Comparison of ENCODE assay signal across 26 cellular contexts in the genomic region with DNA sequence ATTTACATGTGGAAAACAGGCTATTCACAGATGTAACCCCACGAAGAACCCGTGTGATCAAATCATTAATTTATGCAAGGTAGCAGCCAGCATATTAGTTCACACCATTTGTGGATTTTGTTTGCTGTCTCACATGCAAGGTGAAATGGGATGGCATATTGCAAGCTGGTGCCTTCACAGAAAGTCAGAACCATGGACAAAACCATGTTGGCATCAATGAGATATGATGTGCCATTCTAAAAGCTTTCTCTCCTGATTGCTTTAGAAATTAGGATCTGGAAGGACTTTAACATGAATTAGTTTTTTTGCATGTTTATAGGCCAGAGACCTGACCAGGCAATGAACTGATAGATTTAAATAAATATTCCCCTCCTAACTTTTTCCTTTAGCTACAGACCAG.
A peak's percentile ranks its signal among the peaks of the same experiment; 100 is the strongest.
DNase-seq lines count a peak whose midpoint lies in the region; ATAC-seq and TF ChIP-seq lines count a peak whose summit lies in the region.
"Had no signal": no experiment of that assay in that cellular context is flagged by ENCODE, and none has a peak within 500 bp of the region (broad histone marks: within the 10 kb centered on the region; RNA-seq: fewer than 3 reads in every experiment).

No MANE protein-coding gene starts in this region.

- no peak overlapping the region for H3K9ac ChIP-seq in endodermal cell (ENCODE audit: extremely low read depth, low read length, poor library complexity, severe bottlenecking)
- H3K9ac ChIP-seq: BLaER1 treated with 17β-estradiol and CSF1 and Interleukin-3, amounts not matched to agents 10 nM and 100 nM; GM23248 had no signal

- peaks cover 14% of the 10 kb centered on the region for H3K4me1 ChIP-seq in endodermal cell (ENCODE audit: control insufficient read depth, insufficient read depth, low read length)
- H3K4me1 ChIP-seq: Caco-2 had no signal

- no peak overlapping the region for H3K4me3 Mint-ChIP-seq in endodermal cell
- H3K4me3 Mint-ChIP-seq: CD4-positive, alpha-beta T cell; H9; HFFc6 had no signal

- no peak overlapping the region for H3K27ac ChIP-seq in endodermal cell (ENCODE audit: low read depth, low read length)
- H3K27ac ChIP-seq in substantia nigra (ENCODE audit: low read depth, low read length, poor library complexity, severe bottlenecking): peak overlapping the region; percentile 74
- H3K27ac ChIP-seq: BLaER1 treated with 17β-estradiol and CSF1 and Interleukin-3, amounts not matched to agents 10 nM and 100 nM; GM23248; SJSA1 had no signal

- H3K36me3 Mint-ChIP-seq in endodermal cell (ENCODE audit: low read depth): peaks cover 47% of the 10 kb centered on the region

- no peaks in the 10 kb centered on the region for H3K9me3 ChIP-seq in endodermal cell (ENCODE audit: control insufficient read depth, low read length)
- H3K9me3 ChIP-seq: Caco-2, SJSA1 had no signal

- H3K9me3 Mint-ChIP-seq in endodermal cell: no peaks in the 10 kb centered on the region
- H3K9me3 Mint-ChIP-seq: CD4-positive, alpha-beta T cell; H9 had no signal

- ATAC-seq in GM18873 (IDR thresholded peaks at IDR 0.05; ENCODE audit: low FRiP score, unreplicated experiment): no peak

- TF ChIP-seq CTCF in endodermal cell (conservative IDR thresholded peaks at IDR 0.05): no peak

- 92 to 96% methylated on average over 2 of the region's 2 CpGs for WGBS in endodermal cell (ENCODE audit: insufficient coverage in 1 of 2, insufficient read length in 1 of 2), 2 experiments

- no peaks in the 10 kb centered on the region for H3K27me3 ChIP-seq in endodermal cell (ENCODE audit: control insufficient read depth, insufficient read depth, low read length, poor library complexity, severe bottlenecking)
- H3K27me3 ChIP-seq: BLaER1 treated with 17β-estradiol and CSF1 and Interleukin-3, amounts not matched to agents 10 nM and 100 nM; SJSA1 had no signal

- peak overlapping the region; percentile 52 for H3K27ac Mint-ChIP-seq in endodermal cell
- H3K27ac Mint-ChIP-seq: CD4-positive, alpha-beta T cell; HFFc6 had no signal

- H3K4me3 ChIP-seq in endodermal cell (ENCODE audit: low read length): no peak overlapping the region
- H3K4me3 ChIP-seq: BLaER1 treated with 17β-estradiol and CSF1 and Interleukin-3, amounts not matched to agents 10 nM and 100 nM; GM23248; SJSA1 had no signal

- peaks cover 23% of the 10 kb centered on the region for H3K36me3 ChIP-seq in endodermal cell (ENCODE audit: control insufficient read depth, insufficient read depth, low read length)
- H3K36me3 ChIP-seq: SJSA1 had no signal

- H3K4me1 Mint-ChIP-seq in endodermal cell: peaks cover 77% of the 10 kb centered on the region

- H3K27me3 Mint-ChIP-seq in endodermal cell (ENCODE audit: insufficient read depth): no peaks in the 10 kb centered on the region
- H3K27me3 Mint-ChIP-seq: CD4-positive, alpha-beta T cell had no signal

- peak; percentile 47 for DNase-seq in NCI-H748 (lab: John Stamatoyannopoulos, UW; ENCODE audit: unreplicated experiment)
- DNase-seq in NCI-H748 treated with DMSO at 0.1 percent for 48 hours (lab: John Stamatoyannopoulos, UW): no peak
- peak; percentile 62 for DNase-seq in NCI-H69 (lab: John Stamatoyannopoulos, UW)
- DNase-seq in endodermal cell: no peak
- no peak for DNase-seq in substantia nigra (lab: John Stamatoyannopoulos, UW)
- no peak for DNase-seq in COLO668 (lab: John Stamatoyannopoulos, UW; ENCODE audit: unreplicated experiment)
- DNase-seq in NCI-H2081 (lab: John Stamatoyannopoulos, UW): no peak
- DNase-seq: AML-193; Caco-2; CD4-positive, alpha-beta T cell; DMS79 treated with DMSO at 0.1 percent for 48 hours; GF-D8; GM23248; H9; HFFc6; KBM-7; MV-4-11; NCI-H1105; NCI-H1436 treated with DMSO at 0.1 percent for 48 hours; NCI-H446; NCI-H524 treated with DMSO at 0.1 percent for 48 hours; Right ventricle myocardium superior; RPMI8226 had no signal

Comparison
In these comparisons a context has a peak if more than half of its experiments do, and no peak if none do; other contexts are left out.
1. DNase-seq: peak in NCI-H748 (single experiment) and NCI-H69 (single experiment); none in NCI-H748 treated with DMSO at 0.1 percent for 48 hours (single experiment), endodermal cell (single experiment), substantia nigra (0 of 49), COLO668 (single experiment) and NCI-H2081 (0 of 2).